In genomic region chr6:154039231-154039842, GRCh38 we compare ENCODE assay signal across 2 cellular contexts.
TF ChIP-seq lines count a peak whose summit lies in the region.

OPRM1 (plus strand) TSS chr6:154039240; CDS start chr6:154039545, 305 bp downstream.

TF ChIP-seq in IMR-90, 13 proteins besides CTCF, POLR2A, EP300 and RAD21 (continued from another document):
- no peak for TF ChIP-seq RFX5 (IDR thresholded peaks at IDR 0.05; ENCODE audit: low read depth, low read length)
- no peak for TF ChIP-seq NFE2L2 (IDR thresholded peaks at IDR 0.05; ENCODE audit: low read depth, low read length)
- no peak for TF ChIP-seq CEBPB (IDR thresholded peaks at IDR 0.05; ENCODE audit: low read depth, low read length)
- TF ChIP-seq ELK1 (IDR thresholded peaks at IDR 0.05; ENCODE audit: borderline replicate concordance, low read depth, low read length): no peak
- no peak for TF ChIP-seq BHLHE40 (IDR thresholded peaks at IDR 0.05; ENCODE audit: low read depth, low read length)
- TF ChIP-seq MAZ (IDR thresholded peaks at IDR 0.05; ENCODE audit: borderline replicate concordance, low read depth, low read length): no peak
- no peak for TF ChIP-seq CHD1 (IDR thresholded peaks at IDR 0.05; ENCODE audit: low read depth, low read length)
- no peak for TF ChIP-seq SMC3 (IDR thresholded peaks at IDR 0.05; ENCODE audit: low read depth, low read length)
- TF ChIP-seq MXI1 (IDR thresholded peaks at IDR 0.05; ENCODE audit: borderline replicate concordance, low read depth, low read length): no peak

TF ChIP-seq in HepG2, 621 proteins besides CTCF, POLR2A, EP300 and RAD21 (continues in another document):
- TF ChIP-seq ZNF574 (CRISPR knock-in tag; IDR thresholded peaks at IDR 0.05) (peak; percentile 65), ZBTB4 (CRISPR knock-in tag; IDR thresholded peaks at IDR 0.05; ENCODE audit: borderline replicate concordance) (peak; percentile 38; the same call in 1 of the 2 replicates), DMAP1 (CRISPR knock-in tag; IDR thresholded peaks at IDR 0.05) (no peak), ZNF468 (CRISPR knock-in tag; IDR thresholded peaks at IDR 0.05) (0 out of 2 replicates have a peak, but pooled peaks have one; percentile 55), ZNF737 (CRISPR knock-in tag; IDR thresholded peaks at IDR 0.05; ENCODE audit: borderline replicate concordance) (peak; percentile 53; the same call in 1 of the 2 replicates), CBX5 (CRISPR knock-in tag; IDR thresholded peaks at IDR 0.05; ENCODE audit: borderline replicate concordance) (no peak), ARHGAP35 (CRISPR knock-in tag; IDR thresholded peaks at IDR 0.05; ENCODE audit: borderline replicate concordance) (peak; percentile 71; the same call in 1 of the 2 replicates), POGK (CRISPR knock-in tag; conservative IDR thresholded peaks at IDR 0.05) (no peak), ZNF354B (CRISPR knock-in tag; IDR thresholded peaks at IDR 0.05) (0 out of 2 replicates have a peak, but pooled peaks have one; percentile 31), BORCS8-MEF2B (CRISPR knock-in tag; IDR thresholded peaks at IDR 0.05) (peak; percentile 78; the same call in 1 of the 2 replicates), ZNF230 (CRISPR knock-in tag; IDR thresholded peaks at IDR 0.05) (0 out of 2 replicates have a peak, but pooled peaks have one; percentile 46), ZNF792 (CRISPR knock-in tag; IDR thresholded peaks at IDR 0.05) (peak; percentile 79), MATR3 (CRISPR knock-in tag; IDR thresholded peaks at IDR 0.05) (no peak), NRL (CRISPR knock-in tag; IDR thresholded peaks at IDR 0.05; ENCODE audit: borderline replicate concordance) (peak; percentile 81), ZNF674 (CRISPR knock-in tag; IDR thresholded peaks at IDR 0.05; ENCODE audit: low read depth) (no peak), THAP9 (CRISPR knock-in tag; IDR thresholded peaks at IDR 0.05; ENCODE audit: borderline replicate concordance) (no peak), FOXO4 (CRISPR knock-in tag; conservative IDR thresholded peaks at IDR 0.05) (0 out of 2 replicates have a peak, but pooled peaks have one; percentile 95), ZNF44 (CRISPR knock-in tag; IDR thresholded peaks at IDR 0.05) (no peak), ZMAT3 (CRISPR knock-in tag; conservative IDR thresholded peaks at IDR 0.05) (peak; percentile 73), ZBTB37 (CRISPR knock-in tag; IDR thresholded peaks at IDR 0.05) (no peak), ERF (CRISPR knock-in tag; IDR thresholded peaks at IDR 0.05) (peak; percentile 91), RBM22 (optimal IDR thresholded peaks at IDR 0.05; ENCODE audit: low read length) (no peak), MAX (IDR thresholded peaks at IDR 0.05) (no peak), KMT2B (CRISPR knock-in tag; IDR thresholded peaks at IDR 0.05) (peak; percentile 60; the same call in 1 of the 2 replicates), BRF2 (CRISPR knock-in tag; IDR thresholded peaks at IDR 0.05) (no peak), MYC (CRISPR knock-in tag; IDR thresholded peaks at IDR 0.05; ENCODE audit: borderline replicate concordance) (no peak; the same call in 1 of the 2 replicates), CEBPG (CRISPR knock-in tag; IDR thresholded peaks at IDR 0.05) (peak; percentile 28; the same call in 1 of the 2 replicates), PREB (CRISPR knock-in tag; IDR thresholded peaks at IDR 0.05) (0 out of 2 replicates have a peak, but pooled peaks have one; percentile 52), ATF4 (CRISPR knock-in tag; IDR thresholded peaks at IDR 0.05) (peak in 1 of 2 experiments; percentile 50; a peak in 1 of 4 replicates), ZNF616 (CRISPR knock-in tag; IDR thresholded peaks at IDR 0.05; ENCODE audit: low read depth) (peak; percentile 51; the same call in 1 of the 2 replicates), EED (CRISPR knock-in tag; IDR thresholded peaks at IDR 0.05) (peak; percentile 25; the same call in 1 of the 2 replicates), ZNF24 (IDR thresholded peaks at IDR 0.05) (no peak), RFX5 (IDR thresholded peaks at IDR 0.05; ENCODE audit: low read depth, low read length) (no peak), CREB1 (IDR thresholded peaks at IDR 0.05) (no peak), CREB1 (CRISPR knock-in tag; IDR thresholded peaks at IDR 0.05) (no peak)
